In genomic region chr17:36144981-36145729, GRCh38 we compare ENCODE assay signal across 27 cellular contexts. TPM values are rescaled to one million over a fixed set of nuclear protein-coding genes. Genes with fewer than 3 reads are reported as not detected.
"Had no signal": no experiment of that assay in that cellular context is flagged by ENCODE, and none has a peak within 500 bp of the region (broad histone marks: within the 10 kb centered on the region; RNA-seq: fewer than 3 reads in every experiment).

No MANE protein-coding gene starts in this region.

- H3K9me3 Mint-ChIP-seq: effector memory CD8-positive, alpha-beta T cell; nephron; stimulated activated naive CD8-positive, alpha-beta T cell treated with anti-CD3 and anti-CD28 coated beads, Interleukin-15, amount 100 ng/mL, for 72 hours had no signal

- H3K9me3 ChIP-seq: gastroesophageal sphincter, heart right ventricle, lower lobe of right lung, prostate gland, spleen, suprapubic skin, vagina had no signal

- H3K4me3 Mint-ChIP-seq: nephron; neural progenitor cell; stimulated activated naive CD8-positive, alpha-beta T cell treated with anti-CD3 and anti-CD28 coated beads, Interleukin-15, amount 100 ng/mL, for 72 hours had no signal

- ATAC-seq: effector memory CD8-positive, alpha-beta T cell; gastroesophageal sphincter; heart right ventricle; left ventricle myocardium superior; lower lobe of right lung; right cardiac atrium; stimulated activated naive CD8-positive, alpha-beta T cell treated with anti-CD3 and anti-CD28 coated beads, Interleukin-15, amount 100 ng/mL, for 72 hours had no signal

- H3K27me3 Mint-ChIP-seq: effector memory CD8-positive, alpha-beta T cell had no signal

- H3K9ac ChIP-seq: neural progenitor cell had no signal

- H3K36me3 Mint-ChIP-seq: neural progenitor cell had no signal

- H3K27me3 ChIP-seq: vagina had no signal

- H3K27ac Mint-ChIP-seq: nephron; neural progenitor cell; stimulated activated naive CD8-positive, alpha-beta T cell treated with anti-CD3 and anti-CD28 coated beads, Interleukin-15, amount 100 ng/mL, for 72 hours had no signal

- H3K27ac ChIP-seq: gastroesophageal sphincter, heart right ventricle, lower lobe of right lung, neural progenitor cell, prostate gland, skin epidermis, spleen, suprapubic skin, vagina had no signal

- DNase-seq: cerebellar nuclear complex; cortex of kidney; effector memory CD8-positive, alpha-beta T cell; foreskin fibroblast; glutamatergic neuron; heart right ventricle; hippocampal formation; islet precursor cell; kidney glomerular epithelial cell; left ventricle myocardium superior; lower lobe of right lung; right cardiac atrium; spleen; stimulated activated CD4-positive, alpha-beta T cell treated with anti-CD3 and anti-CD28 coated beads, Interleukin-4, amount 100 ng/mL, for 4 hours; stimulated activated naive CD4-positive, alpha-beta T cell; stimulated activated naive CD8-positive, alpha-beta T cell treated with anti-CD3 and anti-CD28 coated beads, Interleukin-15, amount 100 ng/mL, for 72 hours; trophoblast cell had no signal

- H3K4me1 Mint-ChIP-seq: nephron had no signal

- H3K4me3 ChIP-seq: gastroesophageal sphincter, heart right ventricle, lower lobe of right lung, neural progenitor cell, prostate gland, skin epidermis, spleen, suprapubic skin, vagina had no signal

- H3K4me2 ChIP-seq: neural progenitor cell had no signal

- H3K36me3 ChIP-seq: gastroesophageal sphincter, heart right ventricle, lower lobe of right lung, neural progenitor cell, prostate gland, spleen, suprapubic skin, vagina had no signal

- H3K4me1 ChIP-seq: prostate gland, suprapubic skin, vagina had no signal

- H2AFZ ChIP-seq: neural progenitor cell had no signal

RNA-seq across cellular contexts. Expression of gene CCL4, which starts 41.5 kb away (rescaled TPM):
- total RNA-seq: dermis microvascular lymphatic vessel endothelial cell had no signal

RNA-seq across cellular contexts. Expression of gene CCL3L1, which starts 51.4 kb away (rescaled TPM):
- total RNA-seq: dermis microvascular lymphatic vessel endothelial cell, gastroesophageal sphincter, left ventricle myocardium superior, osteoblast, prostate gland, right cardiac atrium, suprapubic skin, ureter, vagina had no signal

RNA-seq across cellular contexts. Expression of gene CCL3, which starts 55.2 kb away (rescaled TPM):
- total RNA-seq: dermis microvascular lymphatic vessel endothelial cell, left ventricle myocardium superior, prostate gland had no signal
